Comparison of ENCODE assay signal across 17 cellular contexts in the genomic region with DNA sequence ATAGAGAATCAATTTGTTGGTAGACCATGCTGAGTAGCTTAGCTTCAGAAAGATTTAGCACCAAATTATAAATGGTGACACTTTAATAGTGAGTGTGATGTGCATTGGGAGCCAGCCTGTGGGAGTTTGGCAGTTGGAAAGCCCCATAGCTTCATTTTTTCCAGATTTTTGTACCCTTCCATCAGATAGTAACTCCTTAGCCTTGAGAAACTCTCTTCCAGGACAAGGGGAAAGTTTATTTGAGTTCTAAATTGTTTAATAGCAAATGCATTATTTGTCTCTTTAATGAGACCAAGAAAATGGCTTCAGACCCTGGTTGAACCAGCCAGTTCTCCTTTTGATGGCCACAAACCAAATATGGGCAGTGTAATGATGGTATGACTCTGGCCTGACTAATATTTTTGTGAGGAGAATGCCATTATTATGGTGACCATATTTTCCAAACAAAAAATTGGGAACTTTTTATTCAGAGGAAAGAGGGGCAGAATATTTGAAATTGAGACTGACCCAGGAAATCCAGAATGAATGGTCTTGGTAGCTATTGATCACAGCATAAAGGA.
"Had no signal": no experiment of that assay in that cellular context is flagged by ENCODE, and none has a peak within 500 bp of the region (broad histone marks: within the 10 kb centered on the region; RNA-seq: fewer than 3 reads in every experiment).

No MANE protein-coding gene starts in this region.

- ATAC-seq: activated T-cell treated with anti-CD3 and anti-CD28 coated beads, Interleukin-2, amount 50 U/mL, for 4 hours; heart left ventricle; left lobe of liver had no signal

- H3K4me3 ChIP-seq: breast epithelium, dorsolateral prefrontal cortex, esophagus muscularis mucosa, heart left ventricle had no signal

- H3K27ac ChIP-seq: breast epithelium, dorsolateral prefrontal cortex, esophagus muscularis mucosa, heart left ventricle, parathyroid adenoma had no signal

- H3K36me3 Mint-ChIP-seq: activated naive CD8-positive, alpha-beta T cell had no signal

- H3K27me3 ChIP-seq: breast epithelium, esophagus muscularis mucosa, heart left ventricle had no signal

- H3K9me3 Mint-ChIP-seq: activated T-cell treated with anti-CD3 and anti-CD28 coated beads, Interleukin-2, amount 50 U/mL, for 4 hours had no signal

- DNase-seq: activated CD4-positive, alpha-beta T cell treated with anti-CD3 and anti-CD28 coated beads, Interleukin-2, amount 50 U/mL, for 4 hours; activated CD4-positive, CD25-positive, alpha-beta regulatory T cell treated with anti-CD3 and anti-CD28 coated beads, Interleukin-2, amount 50 U/mL, for 72 hours; activated effector memory CD4-positive, alpha-beta T cell treated with anti-CD3 and anti-CD28 coated beads, Interleukin-2, amount 50 U/mL, for 16 hours; activated T-cell treated with anti-CD3 and anti-CD28 coated beads, Interleukin-2, amount 50 U/mL, for 4 hours; dorsolateral prefrontal cortex; foreskin melanocyte; heart left ventricle; islet precursor cell; mesendoderm; retina; T-helper 9 cell; trophoblast cell had no signal

- H3K36me3 ChIP-seq: breast epithelium, esophagus muscularis mucosa, heart left ventricle had no signal

- H3K4me3 Mint-ChIP-seq: activated naive CD8-positive, alpha-beta T cell; activated T-cell treated with anti-CD3 and anti-CD28 coated beads, Interleukin-2, amount 50 U/mL, for 4 hours had no signal

- H2AFZ ChIP-seq: parathyroid adenoma had no signal

- H3K4me1 ChIP-seq: breast epithelium, esophagus muscularis mucosa, parathyroid adenoma had no signal

- H3K27ac Mint-ChIP-seq: activated naive CD8-positive, alpha-beta T cell had no signal

- H3K79me2 ChIP-seq: parathyroid adenoma had no signal
